12 cellular contexts compared by ENCODE assay signal in the genomic region with DNA sequence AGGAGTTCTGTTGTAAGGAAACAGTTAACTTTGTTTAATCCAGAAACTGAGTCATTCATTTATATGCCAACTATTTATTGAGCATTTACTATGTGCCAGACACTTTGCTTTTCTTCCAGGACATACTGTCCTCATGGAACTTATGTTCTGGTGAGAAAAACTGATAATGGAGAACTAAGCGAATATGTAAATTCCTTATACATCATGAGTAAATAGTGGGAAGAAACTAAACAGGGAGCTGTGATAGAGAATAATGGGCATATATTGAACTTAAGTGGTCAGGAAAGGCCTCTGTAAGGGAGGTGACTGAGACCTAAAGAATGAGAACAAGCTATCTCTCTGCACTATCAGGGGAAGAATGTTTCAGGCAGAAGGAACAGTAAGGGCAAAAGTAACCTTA.
"Had no signal": no experiment of that assay in that cellular context is flagged by ENCODE, and none has a peak within 500 bp of the region (broad histone marks: within the 10 kb centered on the region; RNA-seq: fewer than 3 reads in every experiment).

No MANE protein-coding gene starts in this region.

- H3K9me3 ChIP-seq: colonic mucosa, thoracic aorta had no signal

- H3K27ac ChIP-seq: colonic mucosa, esophagus squamous epithelium, sigmoid colon, stomach had no signal

- H3K4me3 ChIP-seq: colonic mucosa, esophagus squamous epithelium, sigmoid colon, stomach, thoracic aorta had no signal

- DNase-seq: colonic mucosa; esophagus squamous epithelium; kidney glomerular epithelial cell; naive thymus-derived CD4-positive, alpha-beta T cell; nephron progenitor cell; small intestine; stimulated activated CD4-positive, alpha-beta T cell treated with anti-CD3 and anti-CD28 coated beads, Interleukin-12 subunit alpha, Interleukin-12 subunit beta, amount 100 ng/mL, for 4 hours; stimulated activated naive CD4-positive, alpha-beta T cell; stomach; substantia nigra had no signal

- H3K4me1 ChIP-seq: colonic mucosa, esophagus squamous epithelium, stomach had no signal

- ATAC-seq: naive thymus-derived CD4-positive, alpha-beta T cell had no signal

- H3K27me3 ChIP-seq: colonic mucosa, esophagus squamous epithelium, sigmoid colon, stomach had no signal

- H3K36me3 ChIP-seq: colonic mucosa, esophagus squamous epithelium, sigmoid colon, stomach, thoracic aorta had no signal
